Comparison of ENCODE assay signal across 1 cellular context in genomic region chr2:112272669-112273068, GRCh38.
TF ChIP-seq lines count a peak whose summit lies in the region.

No MANE protein-coding gene starts in this region.

TF ChIP-seq in K562, 482 proteins besides CTCF, POLR2A, EP300 and RAD21 (continued from another document and continues in another):
- TF ChIP-seq, protein P1, sequence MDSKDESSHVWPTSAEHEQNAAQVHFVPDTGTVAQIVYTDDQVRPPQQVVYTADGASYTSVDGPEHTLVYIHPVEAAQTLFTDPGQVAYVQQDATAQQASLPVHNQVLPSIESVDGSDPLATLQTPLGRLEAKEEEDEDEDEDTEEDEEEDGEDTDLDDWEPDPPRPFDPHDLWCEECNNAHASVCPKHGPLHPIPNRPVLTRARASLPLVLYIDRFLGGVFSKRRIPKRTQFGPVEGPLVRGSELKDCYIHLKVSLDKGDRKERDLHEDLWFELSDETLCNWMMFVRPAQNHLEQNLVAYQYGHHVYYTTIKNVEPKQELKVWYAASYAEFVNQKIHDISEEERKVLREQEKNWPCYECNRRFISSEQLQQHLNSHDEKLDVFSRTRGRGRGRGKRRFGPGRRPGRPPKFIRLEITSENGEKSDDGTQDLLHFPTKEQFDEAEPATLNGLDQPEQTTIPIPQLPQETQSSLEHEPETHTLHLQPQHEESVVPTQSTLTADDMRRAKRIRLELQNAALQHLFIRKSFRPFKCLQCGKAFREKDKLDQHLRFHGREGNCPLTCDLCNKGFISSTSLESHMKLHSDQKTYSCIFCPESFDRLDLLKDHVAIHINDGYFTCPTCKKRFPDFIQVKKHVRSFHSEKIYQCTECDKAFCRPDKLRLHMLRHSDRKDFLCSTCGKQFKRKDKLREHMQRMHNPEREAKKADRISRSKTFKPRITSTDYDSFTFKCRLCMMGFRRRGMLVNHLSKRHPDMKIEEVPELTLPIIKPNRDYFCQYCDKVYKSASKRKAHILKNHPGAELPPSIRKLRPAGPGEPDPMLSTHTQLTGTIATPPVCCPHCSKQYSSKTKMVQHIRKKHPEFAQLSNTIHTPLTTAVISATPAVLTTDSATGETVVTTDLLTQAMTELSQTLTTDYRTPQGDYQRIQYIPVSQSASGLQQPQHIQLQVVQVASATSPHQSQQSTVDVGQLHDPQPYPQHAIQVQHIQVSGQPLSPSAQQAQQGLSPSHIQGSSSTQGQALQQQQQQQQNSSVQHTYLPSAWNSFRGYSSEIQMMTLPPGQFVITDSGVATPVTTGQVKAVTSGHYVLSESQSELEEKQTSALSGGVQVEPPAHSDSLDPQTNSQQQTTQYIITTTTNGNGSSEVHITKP (IDR thresholded peaks at IDR 0.05; ENCODE audit: partially characterized antibody), result peak; percentile 73
- peak; percentile 52 for TF ChIP-seq CBFA2T2 (conservative IDR thresholded peaks at IDR 0.05)
- peak; percentile 56 for TF ChIP-seq TBP (optimal IDR thresholded peaks at IDR 0.05; ENCODE audit: low read depth, low read length)
- TF ChIP-seq MLLT1 (IDR thresholded peaks at IDR 0.05), result 0 out of 4 replicates have a peak, but pooled peaks of 1 of the 2 experiments have one; percentile 8
- no peak for TF ChIP-seq EWSR1 (IDR thresholded peaks at IDR 0.05; ENCODE audit: borderline replicate concordance, low read depth, partially characterized antibody)
- TF ChIP-seq NR2C1 (IDR thresholded peaks at IDR 0.05), result no peak
- no peak for TF ChIP-seq NR2C1 (tag; IDR thresholded peaks at IDR 0.05)
- TF ChIP-seq CEBPG (CRISPR knock-in tag; IDR thresholded peaks at IDR 0.05), result no peak
- no peak for TF ChIP-seq CEBPG (tag; conservative IDR thresholded peaks at IDR 0.05 in 1 of 2, IDR thresholded peaks at IDR 0.05 in 1 of 2)
- no peak for TF ChIP-seq ZZZ3 (IDR thresholded peaks at IDR 0.05)
- 0 out of 2 replicates have a peak, but pooled peaks have one; percentile 8 for TF ChIP-seq SMAD4 (CRISPR knock-in tag; conservative IDR thresholded peaks at IDR 0.05)
- TF ChIP-seq, protein P2, sequence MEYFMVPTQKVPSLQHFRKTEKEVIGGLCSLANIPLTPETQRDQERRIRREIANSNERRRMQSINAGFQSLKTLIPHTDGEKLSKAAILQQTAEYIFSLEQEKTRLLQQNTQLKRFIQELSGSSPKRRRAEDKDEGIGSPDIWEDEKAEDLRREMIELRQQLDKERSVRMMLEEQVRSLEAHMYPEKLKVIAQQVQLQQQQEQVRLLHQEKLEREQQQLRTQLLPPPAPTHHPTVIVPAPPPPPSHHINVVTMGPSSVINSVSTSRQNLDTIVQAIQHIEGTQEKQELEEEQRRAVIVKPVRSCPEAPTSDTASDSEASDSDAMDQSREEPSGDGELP (CRISPR knock-in tag; IDR thresholded peaks at IDR 0.05; ENCODE audit: borderline replicate concordance), result no peak
- TF ChIP-seq E2F1 (CRISPR knock-in tag; IDR thresholded peaks at IDR 0.05), result no peak
- TF ChIP-seq CHD2 (IDR thresholded peaks at IDR 0.05; ENCODE audit: low read depth, low read length), result no peak
- TF ChIP-seq, protein P3, sequence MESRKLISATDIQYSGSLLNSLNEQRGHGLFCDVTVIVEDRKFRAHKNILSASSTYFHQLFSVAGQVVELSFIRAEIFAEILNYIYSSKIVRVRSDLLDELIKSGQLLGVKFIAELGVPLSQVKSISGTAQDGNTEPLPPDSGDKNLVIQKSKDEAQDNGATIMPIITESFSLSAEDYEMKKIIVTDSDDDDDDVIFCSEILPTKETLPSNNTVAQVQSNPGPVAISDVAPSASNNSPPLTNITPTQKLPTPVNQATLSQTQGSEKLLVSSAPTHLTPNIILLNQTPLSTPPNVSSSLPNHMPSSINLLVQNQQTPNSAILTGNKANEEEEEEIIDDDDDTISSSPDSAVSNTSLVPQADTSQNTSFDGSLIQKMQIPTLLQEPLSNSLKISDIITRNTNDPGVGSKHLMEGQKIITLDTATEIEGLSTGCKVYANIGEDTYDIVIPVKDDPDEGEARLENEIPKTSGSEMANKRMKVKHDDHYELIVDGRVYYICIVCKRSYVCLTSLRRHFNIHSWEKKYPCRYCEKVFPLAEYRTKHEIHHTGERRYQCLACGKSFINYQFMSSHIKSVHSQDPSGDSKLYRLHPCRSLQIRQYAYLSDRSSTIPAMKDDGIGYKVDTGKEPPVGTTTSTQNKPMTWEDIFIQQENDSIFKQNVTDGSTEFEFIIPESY (CRISPR knock-in tag; IDR thresholded peaks at IDR 0.05), result no peak
- no peak for TF ChIP-seq L3MBTL2 (IDR thresholded peaks at IDR 0.05)
- 0 out of 2 replicates have a peak, but pooled peaks have one; percentile 8 for TF ChIP-seq JUN (IDR thresholded peaks at IDR 0.05; ENCODE audit: borderline replicate concordance, low read depth, low read length)
- TF ChIP-seq JUN (CRISPR knock-in tag; IDR thresholded peaks at IDR 0.05; ENCODE audit: borderline replicate concordance), result no peak
- no peak for TF ChIP-seq SMAD1 (IDR thresholded peaks at IDR 0.05; ENCODE audit: low read depth, low read length, partially characterized antibody)
- peak; percentile 89 for TF ChIP-seq SMARCE1 (IDR thresholded peaks at IDR 0.05)
- TF ChIP-seq ZNF212 (CRISPR knock-in tag; IDR thresholded peaks at IDR 0.05), result no peak
- TF ChIP-seq, protein P4, sequence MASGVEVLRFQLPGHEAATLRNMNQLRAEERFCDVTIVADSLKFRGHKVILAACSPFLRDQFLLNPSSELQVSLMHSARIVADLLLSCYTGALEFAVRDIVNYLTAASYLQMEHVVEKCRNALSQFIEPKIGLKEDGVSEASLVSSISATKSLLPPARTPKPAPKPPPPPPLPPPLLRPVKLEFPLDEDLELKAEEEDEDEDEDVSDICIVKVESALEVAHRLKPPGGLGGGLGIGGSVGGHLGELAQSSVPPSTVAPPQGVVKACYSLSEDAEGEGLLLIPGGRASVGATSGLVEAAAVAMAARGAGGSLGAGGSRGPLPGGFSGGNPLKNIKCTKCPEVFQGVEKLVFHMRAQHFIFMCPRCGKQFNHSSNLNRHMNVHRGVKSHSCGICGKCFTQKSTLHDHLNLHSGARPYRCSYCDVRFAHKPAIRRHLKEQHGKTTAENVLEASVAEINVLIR (CRISPR knock-in tag; IDR thresholded peaks at IDR 0.05), result 0 out of 2 replicates have a peak, but pooled peaks have one; percentile 26
- TF ChIP-seq, protein P5, sequence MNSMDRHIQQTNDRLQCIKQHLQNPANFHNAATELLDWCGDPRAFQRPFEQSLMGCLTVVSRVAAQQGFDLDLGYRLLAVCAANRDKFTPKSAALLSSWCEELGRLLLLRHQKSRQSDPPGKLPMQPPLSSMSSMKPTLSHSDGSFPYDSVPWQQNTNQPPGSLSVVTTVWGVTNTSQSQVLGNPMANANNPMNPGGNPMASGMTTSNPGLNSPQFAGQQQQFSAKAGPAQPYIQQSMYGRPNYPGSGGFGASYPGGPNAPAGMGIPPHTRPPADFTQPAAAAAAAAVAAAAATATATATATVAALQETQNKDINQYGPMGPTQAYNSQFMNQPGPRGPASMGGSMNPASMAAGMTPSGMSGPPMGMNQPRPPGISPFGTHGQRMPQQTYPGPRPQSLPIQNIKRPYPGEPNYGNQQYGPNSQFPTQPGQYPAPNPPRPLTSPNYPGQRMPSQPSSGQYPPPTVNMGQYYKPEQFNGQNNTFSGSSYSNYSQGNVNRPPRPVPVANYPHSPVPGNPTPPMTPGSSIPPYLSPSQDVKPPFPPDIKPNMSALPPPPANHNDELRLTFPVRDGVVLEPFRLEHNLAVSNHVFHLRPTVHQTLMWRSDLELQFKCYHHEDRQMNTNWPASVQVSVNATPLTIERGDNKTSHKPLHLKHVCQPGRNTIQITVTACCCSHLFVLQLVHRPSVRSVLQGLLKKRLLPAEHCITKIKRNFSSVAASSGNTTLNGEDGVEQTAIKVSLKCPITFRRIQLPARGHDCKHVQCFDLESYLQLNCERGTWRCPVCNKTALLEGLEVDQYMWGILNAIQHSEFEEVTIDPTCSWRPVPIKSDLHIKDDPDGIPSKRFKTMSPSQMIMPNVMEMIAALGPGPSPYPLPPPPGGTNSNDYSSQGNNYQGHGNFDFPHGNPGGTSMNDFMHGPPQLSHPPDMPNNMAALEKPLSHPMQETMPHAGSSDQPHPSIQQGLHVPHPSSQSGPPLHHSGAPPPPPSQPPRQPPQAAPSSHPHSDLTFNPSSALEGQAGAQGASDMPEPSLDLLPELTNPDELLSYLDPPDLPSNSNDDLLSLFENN (IDR thresholded peaks at IDR 0.05; ENCODE audit: low read depth in 2 of 2, low read length in 2 of 2), result 0 out of 4 replicates have a peak, but pooled peaks of 1 of the 2 experiments have one; percentile 39
- TF ChIP-seq MYC (IDR thresholded peaks at IDR 0.05; ENCODE audit: low read depth, low read length), result no peak
- no peak for TF ChIP-seq MYC (CRISPR knock-in tag; IDR thresholded peaks at IDR 0.05; ENCODE audit: borderline replicate concordance, low read depth)
- peak; percentile 92 for TF ChIP-seq DPF2 (IDR thresholded peaks at IDR 0.05)
- no peak for TF ChIP-seq ZBTB1 (CRISPR knock-in tag; IDR thresholded peaks at IDR 0.05; ENCODE audit: borderline replicate concordance, low read depth)
- TF ChIP-seq, protein P6, sequence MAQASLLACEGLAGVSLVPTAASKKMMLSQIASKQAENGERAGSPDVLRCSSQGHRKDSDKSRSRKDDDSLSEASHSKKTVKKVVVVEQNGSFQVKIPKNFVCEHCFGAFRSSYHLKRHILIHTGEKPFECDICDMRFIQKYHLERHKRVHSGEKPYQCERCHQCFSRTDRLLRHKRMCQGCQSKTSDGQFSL (CRISPR knock-in tag; IDR thresholded peaks at IDR 0.05), result no peak
- TF ChIP-seq, protein P6 (tag; IDR thresholded peaks at IDR 0.05), result no peak
- TF ChIP-seq, protein P7, sequence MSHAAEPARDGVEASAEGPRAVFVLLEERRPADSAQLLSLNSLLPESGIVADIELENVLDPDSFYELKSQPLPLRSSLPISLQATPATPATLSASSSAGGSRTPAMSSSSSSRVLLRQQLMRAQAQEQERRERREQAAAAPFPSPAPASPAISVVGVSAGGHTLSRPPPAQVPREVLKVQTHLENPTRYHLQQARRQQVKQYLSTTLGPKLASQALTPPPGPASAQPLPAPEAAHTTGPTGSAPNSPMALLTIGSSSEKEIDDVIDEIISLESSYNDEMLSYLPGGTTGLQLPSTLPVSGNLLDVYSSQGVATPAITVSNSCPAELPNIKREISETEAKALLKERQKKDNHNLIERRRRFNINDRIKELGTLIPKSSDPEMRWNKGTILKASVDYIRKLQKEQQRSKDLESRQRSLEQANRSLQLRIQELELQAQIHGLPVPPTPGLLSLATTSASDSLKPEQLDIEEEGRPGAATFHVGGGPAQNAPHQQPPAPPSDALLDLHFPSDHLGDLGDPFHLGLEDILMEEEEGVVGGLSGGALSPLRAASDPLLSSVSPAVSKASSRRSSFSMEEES (CRISPR knock-in tag; IDR thresholded peaks at IDR 0.05), result no peak
- TF ChIP-seq, protein P8, sequence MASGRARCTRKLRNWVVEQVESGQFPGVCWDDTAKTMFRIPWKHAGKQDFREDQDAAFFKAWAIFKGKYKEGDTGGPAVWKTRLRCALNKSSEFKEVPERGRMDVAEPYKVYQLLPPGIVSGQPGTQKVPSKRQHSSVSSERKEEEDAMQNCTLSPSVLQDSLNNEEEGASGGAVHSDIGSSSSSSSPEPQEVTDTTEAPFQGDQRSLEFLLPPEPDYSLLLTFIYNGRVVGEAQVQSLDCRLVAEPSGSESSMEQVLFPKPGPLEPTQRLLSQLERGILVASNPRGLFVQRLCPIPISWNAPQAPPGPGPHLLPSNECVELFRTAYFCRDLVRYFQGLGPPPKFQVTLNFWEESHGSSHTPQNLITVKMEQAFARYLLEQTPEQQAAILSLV (tag; IDR thresholded peaks at IDR 0.05), result no peak
- TF ChIP-seq SP1 (CRISPR knock-in tag; IDR thresholded peaks at IDR 0.05), result no peak
- peak; percentile 85 for TF ChIP-seq ZNF316 (IDR thresholded peaks at IDR 0.05)
- TF ChIP-seq YBX1 (IDR thresholded peaks at IDR 0.05), result no peak
- TF ChIP-seq ZNF347 (CRISPR knock-in tag; IDR thresholded peaks at IDR 0.05; ENCODE audit: low read depth), result 0 out of 2 replicates have a peak, but pooled peaks have one; percentile 25
- peak; percentile 46; the same call in 1 of the 2 replicates for TF ChIP-seq MAFF (IDR thresholded peaks at IDR 0.05; ENCODE audit: low read length)
- no peak for TF ChIP-seq KLF1 (tag; IDR thresholded peaks at IDR 0.05)
- peak; percentile 90 for TF ChIP-seq ARID1B (IDR thresholded peaks at IDR 0.05)
- TF ChIP-seq TEAD4 (IDR thresholded peaks at IDR 0.05; ENCODE audit: low read length), result peak; percentile 79
- TF ChIP-seq TEAD4 (CRISPR knock-in tag; IDR thresholded peaks at IDR 0.05; ENCODE audit: borderline replicate concordance), result no peak
- no peak for TF ChIP-seq HNRNPUL1 (IDR thresholded peaks at IDR 0.05; ENCODE audit: low read length)
- TF ChIP-seq, protein P9, sequence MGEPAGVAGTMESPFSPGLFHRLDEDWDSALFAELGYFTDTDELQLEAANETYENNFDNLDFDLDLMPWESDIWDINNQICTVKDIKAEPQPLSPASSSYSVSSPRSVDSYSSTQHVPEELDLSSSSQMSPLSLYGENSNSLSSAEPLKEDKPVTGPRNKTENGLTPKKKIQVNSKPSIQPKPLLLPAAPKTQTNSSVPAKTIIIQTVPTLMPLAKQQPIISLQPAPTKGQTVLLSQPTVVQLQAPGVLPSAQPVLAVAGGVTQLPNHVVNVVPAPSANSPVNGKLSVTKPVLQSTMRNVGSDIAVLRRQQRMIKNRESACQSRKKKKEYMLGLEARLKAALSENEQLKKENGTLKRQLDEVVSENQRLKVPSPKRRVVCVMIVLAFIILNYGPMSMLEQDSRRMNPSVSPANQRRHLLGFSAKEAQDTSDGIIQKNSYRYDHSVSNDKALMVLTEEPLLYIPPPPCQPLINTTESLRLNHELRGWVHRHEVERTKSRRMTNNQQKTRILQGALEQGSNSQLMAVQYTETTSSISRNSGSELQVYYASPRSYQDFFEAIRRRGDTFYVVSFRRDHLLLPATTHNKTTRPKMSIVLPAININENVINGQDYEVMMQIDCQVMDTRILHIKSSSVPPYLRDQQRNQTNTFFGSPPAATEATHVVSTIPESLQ (CRISPR knock-in tag; IDR thresholded peaks at IDR 0.05), result no peak
- no peak for TF ChIP-seq ZNF143 (CRISPR knock-in tag; IDR thresholded peaks at IDR 0.05)
- TF ChIP-seq NRF1 (conservative IDR thresholded peaks at IDR 0.05 in 1 of 2, IDR thresholded peaks at IDR 0.05 in 1 of 2), result peak; percentile 17 to 59; a peak in 3 of 4 replicates
- TF ChIP-seq EGR1 (conservative IDR thresholded peaks at IDR 0.05), result no peak
